In genomic region chr22:28800308-28801041, GRCh38 we compare ENCODE assay signal across 8 cellular contexts.
DNase-seq lines count a peak whose midpoint lies in the region; ATAC-seq lines count a peak whose summit lies in the region.

Gene XBP1, minus strand, starts transcription at chr22:28800569.

- ATAC-seq in GM19025 (IDR thresholded peaks at IDR 0.05; ENCODE audit: low read depth, unreplicated experiment) (peak; percentile 83), HG03280 (IDR thresholded peaks at IDR 0.05; ENCODE audit: unreplicated experiment) (peak; percentile 80)

- DNase-seq in AG20443 (ENCODE audit: low spot score) = peak; percentile 99
- DNase-seq in NCI-H524 (lab: John Stamatoyannopoulos, UW) = peak; percentile 44 to 90
- peak; percentile 92 for DNase-seq in activated CD4-positive, alpha-beta T cell treated with anti-CD3 and anti-CD28 coated beads for 48 hours
- DNase-seq in kidney tubule cell (ENCODE audit: low spot score) = peak; percentile 95
- DNase-seq in stimulated activated CD4-positive, alpha-beta T cell treated with anti-CD3 and anti-CD28 coated beads, Interleukin-1b, Interleukin-23, amount 100 ng/mL, for 1 hour (ENCODE audit: low read depth in 2 of 2) = peak; percentile 69 to 77

- peak within 1 kb of the TSS; percentile 87 for H3K27ac ChIP-seq in cingulate gyrus (ENCODE audit: low read depth, low read length)

Comparison
In these comparisons a context has a peak if more than half of its experiments do, and no peak if none do; other contexts are left out.
1. Peak in every context shown above with its lines: DNase-seq, ATAC-seq and H3K27ac ChIP-seq.